Comparison of ENCODE assay signal across 14 cellular contexts in genomic region chr3:35383216-35383615, GRCh38.
DNase-seq lines count a peak whose midpoint lies in the region; ATAC-seq and TF ChIP-seq lines count a peak whose summit lies in the region.
"Had no signal": no experiment of that assay in that cellular context is flagged by ENCODE, and none has a peak within 500 bp of the region (broad histone marks: within the 10 kb centered on the region; RNA-seq: fewer than 3 reads in every experiment).

No MANE protein-coding gene starts in this region.

- H3K4me1 ChIP-seq in OCI-LY3 (ENCODE audit: low read length), result peaks cover 9% of the 10 kb centered on the region

- H3K27ac ChIP-seq in OCI-LY3 (ENCODE audit: low read length), result no peak overlapping the region
- H3K27ac ChIP-seq: SK-N-MC had no signal

- H3K4me3 ChIP-seq in OCI-LY3 (ENCODE audit: low read length), result no peak overlapping the region
- H3K4me3 ChIP-seq: SK-N-MC had no signal

- peaks cover 0 to 4% of the 10 kb centered on the region in 2 donors for H3K9me3 Mint-ChIP-seq in activated T-cell treated with anti-CD3 and anti-CD28 coated beads, Interleukin-2, amount 50 U/mL, for 72 hours
- H3K9me3 Mint-ChIP-seq: CD8-positive, alpha-beta T cell had no signal

- no peaks in the 10 kb centered on the region for H3K9me3 ChIP-seq in OCI-LY3 (ENCODE audit: insufficient read depth, low read length)

- no peak overlapping the region for H3K4me2 ChIP-seq in OCI-LY3 (ENCODE audit: low read length)

- H3K4me1 Mint-ChIP-seq in activated T-cell treated with anti-CD3 and anti-CD28 coated beads, Interleukin-2, amount 50 U/mL, for 72 hours (ENCODE audit: low read depth), result no peaks in the 10 kb centered on the region

- no peak overlapping the region for H3K27ac Mint-ChIP-seq in activated T-cell treated with anti-CD3 and anti-CD28 coated beads, Interleukin-2, amount 50 U/mL, for 72 hours
- H3K27ac Mint-ChIP-seq: CD8-positive, alpha-beta T cell had no signal

- no peaks in the 10 kb centered on the region for H3K27me3 Mint-ChIP-seq in activated T-cell treated with anti-CD3 and anti-CD28 coated beads, Interleukin-2, amount 50 U/mL, for 72 hours (ENCODE audit: low read depth)

- H3K36me3 ChIP-seq in OCI-LY3 (replicated peaks; ENCODE audit: low read depth, low read length), result no peaks in the 10 kb centered on the region

- no peak for ATAC-seq in activated T-cell treated with anti-CD3 and anti-CD28 coated beads, Interleukin-2, amount 50 U/mL, for 72 hours (replicated peaks in 1 of 2)
- ATAC-seq: CD8-positive, alpha-beta T cell had no signal

- in situ Hi-C loops in G401 (cut with HindIII; ENCODE audit: low sequenced_read_pairs), result no loop called here

- no peaks in the 10 kb centered on the region for H3K79me2 ChIP-seq in OCI-LY3 (ENCODE audit: low read length)

- no peak for TF ChIP-seq CTCF in OCI-LY3 (IDR thresholded peaks at IDR 0.05; ENCODE audit: low read depth, low read length)

- H4K20me1 ChIP-seq in OCI-LY3 (ENCODE audit: insufficient read depth, low read length), result no peaks in the 10 kb centered on the region

- H3K9ac ChIP-seq in OCI-LY3 (ENCODE audit: low read length), result no peak overlapping the region

- H3K4me3 Mint-ChIP-seq in activated T-cell treated with anti-CD3 and anti-CD28 coated beads, Interleukin-2, amount 50 U/mL, for 72 hours, result no peak overlapping the region
- H3K4me3 Mint-ChIP-seq: CD8-positive, alpha-beta T cell had no signal

- peak; percentile 13 for DNase-seq in G401 (ENCODE audit: low spot score)
- peak; percentile 5 for DNase-seq in cerebellum (ENCODE audit: low spot score)
- DNase-seq in lung microvascular endothelial cell (ENCODE audit: low read depth in 2 of 2), result peak; percentile 40 to 52
- no peak for DNase-seq in activated T-cell treated with anti-CD3 and anti-CD28 coated beads, Interleukin-2, amount 50 U/mL, for 72 hours
- DNase-seq in cerebellar nuclear complex (lab: John Stamatoyannopoulos, UW), result no peak
- DNase-seq in HUDEP-2 (lab: John Stamatoyannopoulos, UW; ENCODE audit: unreplicated experiment in 76 of 76), result no peak
- DNase-seq: CD8-positive, alpha-beta T cell; HCEC 1CT; MV-4-11; NCI-H2029; NCI-H774; T-helper 1 cell had no signal

- H3K27me3 ChIP-seq in OCI-LY3 (ENCODE audit: low read depth, low read length), result no peaks in the 10 kb centered on the region

- H3K36me3 Mint-ChIP-seq in activated T-cell treated with anti-CD3 and anti-CD28 coated beads, Interleukin-2, amount 50 U/mL, for 72 hours (ENCODE audit: insufficient read depth in 2 of 2), result no peaks in the 10 kb centered on the region
- H3K36me3 Mint-ChIP-seq: CD8-positive, alpha-beta T cell had no signal

- 0 out of 2 replicates have a peak overlapping the region, but pooled peaks have one; percentile 19 for H2AFZ ChIP-seq in OCI-LY3 (ENCODE audit: low read depth, low read length)

Comparison
In these comparisons a context has a peak if more than half of its experiments do, and no peak if none do; other contexts are left out.
1. DNase-seq: peak in G401 (single experiment), cerebellum (single experiment) and lung microvascular endothelial cell (2 of 2); none in activated T-cell treated with anti-CD3 and anti-CD28 coated beads, Interleukin-2, amount 50 U/mL, for 72 hours (0 of 2), cerebellar nuclear complex (0 of 2) and HUDEP-2 (0 of 76).